In genomic region chr19:30236587-30236986, GRCh38 we compare ENCODE assay signal across 27 cellular contexts.
"Had no signal": no experiment of that assay in that cellular context is flagged by ENCODE, and none has a peak within 500 bp of the region (broad histone marks: within the 10 kb centered on the region; RNA-seq: fewer than 3 reads in every experiment).

No MANE protein-coding gene starts in this region.

- H3K4me1 Mint-ChIP-seq: activated CD8-positive, alpha-beta memory T cell treated with anti-CD3 and anti-CD28 coated beads, Interleukin-2, amount 10 ng/mL, durations not matched to agents 7 days and 5 days; activated naive CD4-positive, alpha-beta T cell treated with anti-CD3 and anti-CD28 coated beads, Interleukin-2, amount 50 U/mL, for 24 hours; T-helper 17 cell had no signal

- H3K27ac ChIP-seq: ascending aorta, body of pancreas, SJSA1 had no signal

- H3K9me3 Mint-ChIP-seq: activated naive CD4-positive, alpha-beta T cell treated with anti-CD3 and anti-CD28 coated beads, Interleukin-2, amount 50 U/mL, for 24 hours; activated T-cell treated with anti-CD3 and anti-CD28 coated beads, Interleukin-2, amount 50 U/mL, for 24 hours; activated T-helper 1 cell treated with anti-CD3 and anti-CD28 coated beads, Interleukin-12 subunit alpha, Interleukin-12 subunit beta, Interleukin-2, Interleukin-4 antibody, amounts not matched to agents 30 ng/mL and 10 ng/mL and 1 ng/mL, durations not matched to agents 14 hours and 24 hours and 36 hours; WTC11 had no signal

- H3K9me3 ChIP-seq: ascending aorta, body of pancreas, SJSA1 had no signal

- ATAC-seq: activated CD8-positive, alpha-beta memory T cell treated with anti-CD3 and anti-CD28 coated beads, Interleukin-2, amount 10 ng/mL, durations not matched to agents 7 days and 5 days; body of pancreas; Panc1; T-helper 17 cell had no signal

- H3K4me3 ChIP-seq: ascending aorta, body of pancreas, SJSA1 had no signal

- H3K27me3 ChIP-seq: ascending aorta, SJSA1 had no signal

- H3K36me3 ChIP-seq: ascending aorta, SJSA1 had no signal

- DNase-seq: activated CD4-positive, alpha-beta T cell treated with anti-CD3 and anti-CD28 coated beads for 48 hours; activated CD4-positive, alpha-beta T cell treated with anti-CD3 and anti-CD28 coated beads, Interleukin-2, amount 50 U/mL, for 4 hours; activated CD4-positive, CD25-positive, alpha-beta regulatory T cell treated with anti-CD3 and anti-CD28 coated beads, Interleukin-2, amount 50 U/mL, for 72 hours; activated CD8-positive, alpha-beta memory T cell treated with anti-CD3 and anti-CD28 coated beads, Interleukin-2, amount 10 ng/mL, durations not matched to agents 7 days and 5 days; activated effector memory CD4-positive, alpha-beta T cell treated with Interleukin-2 at 50 U/mL for 16 hours; activated naive CD4-positive, alpha-beta T cell; activated T-cell treated with anti-CD3 and anti-CD28 coated beads, Interleukin-2, amount 50 U/mL, for 24 hours; body of pancreas; Kasumi-1; NCI-H1105 treated with DMSO at 0.1 percent for 48 hours; NCI-H1436 treated with DMSO at 0.1 percent for 48 hours; NCI-H187; NCI-H2081; NCI-H510A treated with DMSO at 0.1 percent for 48 hours; NCI-H69; NK-92 treated with Interleukin-12 subunit alpha and Interleukin-12 subunit beta, amount 100 ng/mL, for 24 hours; OCI-M1; RPMI8226; SHP77; T-helper 17 cell; T-helper 9 cell had no signal

- H3K36me3 Mint-ChIP-seq: activated CD8-positive, alpha-beta memory T cell treated with anti-CD3 and anti-CD28 coated beads, Interleukin-2, amount 10 ng/mL, durations not matched to agents 7 days and 5 days; activated naive CD4-positive, alpha-beta T cell treated with anti-CD3 and anti-CD28 coated beads, Interleukin-2, amount 50 U/mL, for 24 hours; WTC11 had no signal

- H3K4me3 Mint-ChIP-seq: activated CD8-positive, alpha-beta memory T cell treated with anti-CD3 and anti-CD28 coated beads, Interleukin-2, amount 10 ng/mL, durations not matched to agents 7 days and 5 days; activated naive CD4-positive, alpha-beta T cell treated with anti-CD3 and anti-CD28 coated beads, Interleukin-2, amount 50 U/mL, for 24 hours; activated T-cell treated with anti-CD3 and anti-CD28 coated beads, Interleukin-2, amount 50 U/mL, for 24 hours; activated T-helper 1 cell treated with anti-CD3 and anti-CD28 coated beads, Interleukin-12 subunit alpha, Interleukin-12 subunit beta, Interleukin-2, Interleukin-4 antibody, amounts not matched to agents 30 ng/mL and 10 ng/mL and 1 ng/mL, durations not matched to agents 14 hours and 24 hours and 36 hours; T-helper 17 cell; WTC11 had no signal

- H3K27ac Mint-ChIP-seq: activated CD8-positive, alpha-beta memory T cell treated with anti-CD3 and anti-CD28 coated beads, Interleukin-2, amount 10 ng/mL, durations not matched to agents 7 days and 5 days; activated naive CD4-positive, alpha-beta T cell treated with anti-CD3 and anti-CD28 coated beads, Interleukin-2, amount 50 U/mL, for 24 hours; activated T-cell treated with anti-CD3 and anti-CD28 coated beads, Interleukin-2, amount 50 U/mL, for 24 hours; activated T-helper 1 cell treated with anti-CD3 and anti-CD28 coated beads, Interleukin-12 subunit alpha, Interleukin-12 subunit beta, Interleukin-2, Interleukin-4 antibody, amounts not matched to agents 30 ng/mL and 10 ng/mL and 1 ng/mL, durations not matched to agents 14 hours and 24 hours and 36 hours; T-helper 17 cell; WTC11 had no signal

- H3K4me1 ChIP-seq: ascending aorta, body of pancreas, SJSA1 had no signal
